19 cellular contexts compared by ENCODE assay signal in genomic region chr7:90391488-90391887, GRCh38. TPM values are rescaled to one million over a fixed set of nuclear protein-coding genes. Genes with fewer than 3 reads are reported as not detected.
A peak's percentile ranks its signal among the peaks of the same experiment; 100 is the strongest.
DNase-seq lines count a peak whose midpoint lies in the region; ATAC-seq, FAIRE-seq and TF ChIP-seq lines count a peak whose summit lies in the region.
"Had no signal": no experiment of that assay in that cellular context is flagged by ENCODE, and none has a peak within 500 bp of the region (broad histone marks: within the 10 kb centered on the region; RNA-seq: fewer than 3 reads in every experiment).

No MANE protein-coding gene starts in this region.

- no peak overlapping the region for H3K4me3 Mint-ChIP-seq in astrocyte (ENCODE audit: unreplicated experiment)
- no peak overlapping the region for H3K4me3 Mint-ChIP-seq in naive thymus-derived CD4-positive, alpha-beta T cell
- H3K4me3 Mint-ChIP-seq: CD4-positive, alpha-beta memory T cell; HFFc6 had no signal

- WGBS in trophoblast cell (ENCODE audit: extremely low coverage, insufficient coverage, insufficient read length): no CpG with 5 or more reads among the region's 5 CpGs

- no peak overlapping the region for H3K27ac Mint-ChIP-seq in astrocyte (ENCODE audit: unreplicated experiment)
- H3K27ac Mint-ChIP-seq in naive thymus-derived CD4-positive, alpha-beta T cell: no peak overlapping the region
- H3K27ac Mint-ChIP-seq: CD4-positive, alpha-beta memory T cell; HFFc6 had no signal

- no peaks in the 10 kb centered on the region for H3K79me1 ChIP-seq in trophoblast cell (ENCODE audit: low read length)

- no peak overlapping the region for H3K18ac ChIP-seq in trophoblast cell (ENCODE audit: low read length)

- H3K36me3 Mint-ChIP-seq in astrocyte (ENCODE audit: low read depth, unreplicated experiment): peaks cover 2% of the 10 kb centered on the region
- H3K36me3 Mint-ChIP-seq in naive thymus-derived CD4-positive, alpha-beta T cell: peaks cover 0 to 31% (median 21%) of the 10 kb centered on the region in 5 donors

- H3K4me1 ChIP-seq in astrocyte (ENCODE audit: insufficient read depth, low read length): no peaks in the 10 kb centered on the region
- no peaks in the 10 kb centered on the region for H3K4me1 ChIP-seq in trophoblast cell (ENCODE audit: control insufficient read depth in 1 of 2, insufficient read depth in 2 of 2, low read length in 2 of 2)
- H3K4me1 ChIP-seq in naive thymus-derived CD4-positive, alpha-beta T cell (ENCODE audit: control insufficient read depth in 2 of 2, insufficient read depth in 2 of 2, low read length in 2 of 2): no peaks in the 10 kb centered on the region
- H3K4me1 ChIP-seq: HAP-1 had no signal

- no peaks in the 10 kb centered on the region for H3K27me3 ChIP-seq in astrocyte (ENCODE audit: insufficient read depth, low read length)
- H3K27me3 ChIP-seq in trophoblast cell (ENCODE audit: insufficient read depth, low read length): no peaks in the 10 kb centered on the region
- no peaks in the 10 kb centered on the region for H3K27me3 ChIP-seq in naive thymus-derived CD4-positive, alpha-beta T cell (ENCODE audit: control insufficient read depth in 2 of 2, insufficient read depth in 2 of 2, low read length in 2 of 2)

- H3K27me3 Mint-ChIP-seq in astrocyte (ENCODE audit: low read depth, unreplicated experiment): no peaks in the 10 kb centered on the region
- no peaks in the 10 kb centered on the region for H3K27me3 Mint-ChIP-seq in naive thymus-derived CD4-positive, alpha-beta T cell
- H3K27me3 Mint-ChIP-seq: CD4-positive, alpha-beta memory T cell had no signal

- H2BK12ac ChIP-seq in trophoblast cell (ENCODE audit: low read length): no peak overlapping the region

- no peak overlapping the region for H2AFZ ChIP-seq in astrocyte (ENCODE audit: low read depth, low read length)
- H2AFZ ChIP-seq in trophoblast cell (ENCODE audit: insufficient read depth, low read length, poor library complexity): no peak overlapping the region

- no peak overlapping the region for H2AK5ac ChIP-seq in trophoblast cell (ENCODE audit: low read length)

- ATAC-seq in naive thymus-derived CD4-positive, alpha-beta T cell: no peak
- no peak for ATAC-seq in omental fat pad (ENCODE audit: low FRiP score)

- H3K14ac ChIP-seq in trophoblast cell (ENCODE audit: low read length): no peak overlapping the region

- no peaks in the 10 kb centered on the region for H3K9me3 Mint-ChIP-seq in astrocyte (ENCODE audit: unreplicated experiment)
- H3K9me3 Mint-ChIP-seq in naive thymus-derived CD4-positive, alpha-beta T cell: peaks cover 2 to 44% (median 25%) of the 10 kb centered on the region in 11 donors

- H3K4ac ChIP-seq in trophoblast cell (ENCODE audit: low read depth, low read length): no peak overlapping the region

- TF ChIP-seq CTCF in astrocyte (IDR thresholded peaks at IDR 0.05; ENCODE audit: insufficient read depth, low read depth, low read length) (no peak), omental fat pad (IDR thresholded peaks at IDR 0.05) (no peak)

- no peak overlapping the region for H3K27ac ChIP-seq in astrocyte (ENCODE audit: low read depth, low read length)
- H3K27ac ChIP-seq in trophoblast cell (ENCODE audit: low read depth, low read length): no peak overlapping the region
- no peak overlapping the region for H3K27ac ChIP-seq in naive thymus-derived CD4-positive, alpha-beta T cell (ENCODE audit: low read depth, low read length)

- intact Hi-C loops in naive thymus-derived CD4-positive, alpha-beta T cell (cut with micrococcal nuclease): no loop called here

- no peak overlapping the region for H2BK5ac ChIP-seq in trophoblast cell (ENCODE audit: low read depth, low read length, poor library complexity)

- no peak overlapping the region for H3K23ac ChIP-seq in trophoblast cell (ENCODE audit: low read length)

- no peak overlapping the region for H3K9ac ChIP-seq in astrocyte (ENCODE audit: low read length)
- H3K9ac ChIP-seq in trophoblast cell (ENCODE audit: low read length): no peak overlapping the region

- no peaks in the 10 kb centered on the region for H3K9me3 ChIP-seq in astrocyte (ENCODE audit: insufficient read depth, low read depth, low read length)
- H3K9me3 ChIP-seq in trophoblast cell (ENCODE audit: insufficient read depth, low read depth, low read length): no peaks in the 10 kb centered on the region
- H3K9me3 ChIP-seq in naive thymus-derived CD4-positive, alpha-beta T cell (ENCODE audit: control insufficient read depth in 2 of 3, low read length in 3 of 3): peaks cover 0 to 3% (median 0%) of the 10 kb centered on the region in 3 experiments
- H3K9me3 ChIP-seq: HAP-1 had no signal

- no peaks in the 10 kb centered on the region for H3K79me2 ChIP-seq in astrocyte (ENCODE audit: insufficient read depth, low read length)
- no peaks in the 10 kb centered on the region for H3K79me2 ChIP-seq in trophoblast cell (ENCODE audit: control insufficient read depth, insufficient read depth, low read length, poor library complexity)

- H2BK120ac ChIP-seq in trophoblast cell (ENCODE audit: insufficient read depth, low read length, poor library complexity): no peak overlapping the region

- H3K4me2 ChIP-seq in astrocyte (ENCODE audit: low read length): no peak overlapping the region
- H3K4me2 ChIP-seq in trophoblast cell (ENCODE audit: low read length): no peak overlapping the region

- H3K4me3 ChIP-seq in astrocyte (ENCODE audit: insufficient read depth, low read depth, low read length) (no peak overlapping the region), trophoblast cell (ENCODE audit: low read depth, low read length) (no peak overlapping the region)
- H3K4me3 ChIP-seq in naive thymus-derived CD4-positive, alpha-beta T cell (ENCODE audit: low read length): no peak overlapping the region
- H3K4me3 ChIP-seq: HAP-1 had no signal

- no peaks in the 10 kb centered on the region for H3K4me1 Mint-ChIP-seq in astrocyte (ENCODE audit: low read depth, unreplicated experiment)
- peaks cover 0 to 2% (median 0%) of the 10 kb centered on the region in 7 donors for H3K4me1 Mint-ChIP-seq in naive thymus-derived CD4-positive, alpha-beta T cell
- H3K4me1 Mint-ChIP-seq: CD4-positive, alpha-beta memory T cell had no signal

- POLR2A ChIA-PET in naive thymus-derived CD4-positive, alpha-beta T cell (lab: Charles Lee): no interaction called here

- H4K12ac ChIP-seq in trophoblast cell (ENCODE audit: low read depth, low read length): no peak overlapping the region

- H3K36me3 ChIP-seq in astrocyte (ENCODE audit: insufficient read depth, low read length): no peaks in the 10 kb centered on the region
- peaks cover 0 to under 1% of the 10 kb centered on the region in 2 experiments for H3K36me3 ChIP-seq in trophoblast cell (ENCODE audit: control insufficient read depth in 1 of 2, insufficient read depth in 2 of 2, low read length in 2 of 2)
- H3K36me3 ChIP-seq in naive thymus-derived CD4-positive, alpha-beta T cell (ENCODE audit: control insufficient read depth in 2 of 3, insufficient read depth in 3 of 3, low read length in 3 of 3): no peaks in the 10 kb centered on the region

- H4K20me1 ChIP-seq in astrocyte (ENCODE audit: insufficient read depth, low read length): no peaks in the 10 kb centered on the region

- CTCF ChIA-PET in naive thymus-derived CD4-positive, alpha-beta T cell (lab: Charles Lee): no interaction called here

- peak; percentile 29 for FAIRE-seq in astrocyte (lab: Jason Lieb, UNC)
- FAIRE-seq: GM12891, GM18507, H54 had no signal

- no peak overlapping the region for H4K91ac ChIP-seq in trophoblast cell (ENCODE audit: low read depth, low read length)

- H4K8ac ChIP-seq in trophoblast cell (ENCODE audit: low read depth, low read length): no peak overlapping the region

- DNase-seq in astrocyte (ENCODE audit: low read depth) (no peak), dermis blood vessel endothelial cell (peak; percentile 25), trophoblast cell (peak; percentile 1 to 42), omental fat pad (ENCODE audit: low spot score) (no peak), NCI-H1694 (lab: John Stamatoyannopoulos, UW) (no peak)
- no peak for DNase-seq in naive thymus-derived CD4-positive, alpha-beta T cell
- DNase-seq: C1 segment of cervical spinal cord; Calu3; CD4-positive, alpha-beta memory T cell; COR-L47; DMS53; DMS79 treated with DMSO at 0.1 percent for 48 hours; GF-D8; GOT3; HFFc6 had no signal

RNA-seq across cellular contexts. Expression of gene CLDN12, which starts 11.8 kb away (rescaled TPM):
- 37.9 and 42.8 TPM in 2 replicates for total RNA-seq in astrocyte
- 11.6 and 18.2 TPM in 2 replicates for total RNA-seq in dermis blood vessel endothelial cell
- 16.1 and 16.3 TPM in 2 replicates for polyA plus RNA-seq in trophoblast cell (2013)
- 1 to 10 TPM in 4 of 5 experiments, under 1 TPM in 1; 0.76 to 3.9 (median 2.0) TPM for total RNA-seq in naive thymus-derived CD4-positive, alpha-beta T cell
- under 1 TPM; 0.41 to 0.56 TPM for polyA plus RNA-seq in naive thymus-derived CD4-positive, alpha-beta T cell
- 10 to 100 TPM; 12.6 to 21.9 (median 16.8) TPM for total RNA-seq in omental fat pad

RNA-seq across cellular contexts. Expression of gene GTPBP10, which starts 45.0 kb away (rescaled TPM):
- total RNA-seq in astrocyte (18.9 and 24.0 TPM in 2 replicates), dermis blood vessel endothelial cell (13.7 and 19.6 TPM in 2 replicates), omental fat pad (10 to 100 TPM in 2 of 4 donors, 1 to 10 TPM in 2; 8.4 to 28.5 (median 10.5) TPM)
- 19.0 and 19.9 TPM in 2 replicates for polyA plus RNA-seq in trophoblast cell (2013)
- 10 to 100 TPM; 21.5 to 51.4 (median 29.8) TPM for total RNA-seq in naive thymus-derived CD4-positive, alpha-beta T cell
- 10 to 100 TPM; 42.1 to 47.6 TPM for polyA plus RNA-seq in naive thymus-derived CD4-positive, alpha-beta T cell

Comparison
In these comparisons a context has a peak if more than half of its experiments do, and no peak if none do; other contexts are left out.
1. DNase-seq: peak in dermis blood vessel endothelial cell (single experiment) and trophoblast cell (2 of 2); none in astrocyte (single experiment), naive thymus-derived CD4-positive, alpha-beta T cell (0 of 9), omental fat pad (single experiment) and NCI-H1694 (single experiment).